In the genomic region with DNA sequence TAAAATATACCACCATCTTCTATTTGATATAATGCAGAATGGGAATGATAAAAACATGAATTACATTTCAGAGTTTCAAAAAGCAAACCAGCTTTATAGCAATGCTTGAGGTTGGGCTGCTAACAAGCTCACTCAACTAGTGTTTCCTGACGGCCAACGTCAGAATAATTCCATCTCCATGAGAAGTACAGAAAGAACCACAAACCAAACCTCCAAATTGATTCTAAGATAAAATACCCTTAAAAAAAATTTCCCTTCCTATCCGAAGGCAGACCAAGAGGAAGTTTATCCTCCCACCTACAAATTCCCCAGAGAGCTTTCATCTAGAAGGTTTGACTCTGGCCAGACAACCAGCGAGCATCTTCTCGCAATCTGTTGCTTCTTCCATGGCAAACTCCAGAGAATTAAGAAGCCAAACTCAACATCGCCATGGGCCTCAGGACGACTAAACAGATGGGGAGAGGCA, we compare ENCODE assay signal across 9 cellular contexts. TPM values are rescaled to one million over a fixed set of nuclear protein-coding genes. Genes with fewer than 3 reads are reported as not detected.
A peak's percentile ranks its signal among the peaks of the same experiment; 100 is the strongest.
DNase-seq lines count a peak whose midpoint lies in the region; TF ChIP-seq lines count a peak whose summit lies in the region.
"Had no signal": no experiment of that assay in that cellular context is flagged by ENCODE, and none has a peak within 500 bp of the region (broad histone marks: within the 10 kb centered on the region; RNA-seq: fewer than 3 reads in every experiment).

A gene (plus strand): TSS at position 271 of the 466 bp plus-strand sequence. CDS start 159 bp downstream, at position 430.

- H3K9me3 ChIP-seq in OCI-LY3 (ENCODE audit: insufficient read depth, low read length), result no peaks in the 10 kb centered on the region
- H3K9me3 ChIP-seq in ectodermal cell (ENCODE audit: control insufficient read depth, low read length), result no peaks in the 10 kb centered on the region
- H3K9me3 ChIP-seq in neutrophil, result no peaks in the 10 kb centered on the region

- CTCF ChIA-PET in Calu3 (lab: Charles Lee), result interaction anchor here (0.6 to 0.7 kb wide), 2 partner anchors 11 to 476 kb away, joined by 3 to 4 read pairs; no protein-coding TSS in a partner anchor

- H3K4me1 ChIP-seq in OCI-LY3 (ENCODE audit: low read length) (no peaks in the 10 kb centered on the region), ectodermal cell (ENCODE audit: control insufficient read depth, insufficient read depth, low read length) (no peaks in the 10 kb centered on the region), neutrophil (ENCODE audit: control insufficient read depth in 1 of 2, insufficient read depth in 1 of 2, low read depth in 1 of 2, low read length in 1 of 2) (peaks cover 14 to 23% of the 10 kb centered on the region in 2 experiments)

- no peak within 1 kb of the TSS for H3K27ac Mint-ChIP-seq in Calu3 (ENCODE audit: unreplicated experiment)

- no peaks in the 10 kb centered on the region for H3K79me2 ChIP-seq in OCI-LY3 (ENCODE audit: low read length)

- H3K9me3 Mint-ChIP-seq in Calu3 (ENCODE audit: low read depth, unreplicated experiment), result no peaks in the 10 kb centered on the region

- H2AFZ ChIP-seq in OCI-LY3 (ENCODE audit: low read depth, low read length), result peak within 1 kb of the TSS; percentile 46; the same call in 1 of the 2 replicates

- peaks cover 80% of the 10 kb centered on the region for H3K27me3 Mint-ChIP-seq in Calu3 (ENCODE audit: unreplicated experiment)

- H3K4me1 Mint-ChIP-seq in Calu3 (ENCODE audit: low read depth, unreplicated experiment), result peaks cover 8% of the 10 kb centered on the region

- H3K27me3 ChIP-seq in OCI-LY3 (ENCODE audit: low read depth, low read length), result peaks cover 35% of the 10 kb centered on the region
- H3K27me3 ChIP-seq in ectodermal cell (ENCODE audit: control insufficient read depth, insufficient read depth, low read length, poor library complexity, severe bottlenecking), result peaks cover 39% of the 10 kb centered on the region
- H3K27me3 ChIP-seq in neutrophil, result peaks cover 63% of the 10 kb centered on the region

- peak within 1 kb of the TSS; percentile 66 for H3K4me3 Mint-ChIP-seq in Calu3 (ENCODE audit: low read depth, unreplicated experiment)

- H3K4me2 ChIP-seq in OCI-LY3 (ENCODE audit: low read length), result peak within 1 kb of the TSS; percentile 40

- intact Hi-C loops in Calu3 (cut with micrococcal nuclease; ENCODE audit: unreplicated experiment), result loop anchor here (5.0 kb wide), 1 partner anchor 128 kb away; a partner anchor contains a TSS

- BruUV-seq in Calu3 (replicated peaks; lab: Mats Ljungman, UMichigan), result no TSS peak

- H3K27ac ChIP-seq in OCI-LY3 (ENCODE audit: low read length) (no peak within 1 kb of the TSS), ectodermal cell (ENCODE audit: insufficient read depth, low read depth, low read length, poor library complexity, severe bottlenecking) (no peak within 1 kb of the TSS), neutrophil (no peak within 1 kb of the TSS)

- H4K20me1 ChIP-seq in OCI-LY3 (ENCODE audit: insufficient read depth, low read length), result no peaks in the 10 kb centered on the region

- 81 to 83% methylated on average over 7 of the region's 7 CpGs for WGBS in ectodermal cell, 2 experiments

- H3K36me3 ChIP-seq in OCI-LY3 (replicated peaks; ENCODE audit: low read depth, low read length) (no peaks in the 10 kb centered on the region), ectodermal cell (ENCODE audit: control insufficient read depth, insufficient read depth, low read length) (no peaks in the 10 kb centered on the region), neutrophil (no peaks in the 10 kb centered on the region)

- TF ChIP-seq CTCF in Calu3 (IDR thresholded peaks at IDR 0.05; ENCODE audit: unreplicated experiment), result no peak
- no peak for TF ChIP-seq CTCF in OCI-LY3 (IDR thresholded peaks at IDR 0.05; ENCODE audit: low read depth, low read length)
- no peak for TF ChIP-seq CTCF in neutrophil (IDR thresholded peaks at IDR 0.05)

- H3K9ac ChIP-seq in OCI-LY3 (ENCODE audit: low read length), result no peak within 1 kb of the TSS

- H3K4me3 ChIP-seq in OCI-LY3 (ENCODE audit: low read length) (peak within 1 kb of the TSS; percentile 45), ectodermal cell (ENCODE audit: insufficient read depth, low read depth, low read length) (peak within 1 kb of the TSS; percentile 71), neutrophil (ENCODE audit: low read depth in 1 of 2, low read length in 1 of 2) (peak within 1 kb of the TSS; percentile 17 to 55)

- peaks cover 9% of the 10 kb centered on the region for H3K36me3 Mint-ChIP-seq in Calu3 (ENCODE audit: insufficient read depth, unreplicated experiment)

- DNase-seq in Calu3 (no peak), epidermal melanocyte (ENCODE audit: insufficient read length, low spot score) (no peak), A172 (ENCODE audit: low spot score) (no peak), NCI-H526 treated with DMSO at 0.1 percent for 48 hours (lab: John Stamatoyannopoulos, UW) (no peak), globus pallidus (ENCODE audit: low spot score) (no peak)

RNA-seq across cellular contexts. Expression of the gene that starts here (rescaled TPM):
- total RNA-seq in Calu3 (2022), result 0.19 TPM in 1 of 2 replicates, not detected in the other
- 2.2 TPM for polyA plus RNA-seq in ectodermal cell (2013, experiment 1 of 4)
- 2.1 TPM for polyA plus RNA-seq in ectodermal cell (2013, experiment 2 of 4)
- 1.5 TPM for polyA plus RNA-seq in ectodermal cell (2013, experiment 3 of 4)
- polyA plus RNA-seq in ectodermal cell (2013, experiment 4 of 4), result 1.5 TPM
- 0.53 TPM in 1 of 2 replicates, not detected in the other for total RNA-seq in A172 (2014; rRNA removed; shearing (Covaris generic))
- total RNA-seq: pulmonary artery endothelial cell had no signal
